In the genomic region with DNA sequence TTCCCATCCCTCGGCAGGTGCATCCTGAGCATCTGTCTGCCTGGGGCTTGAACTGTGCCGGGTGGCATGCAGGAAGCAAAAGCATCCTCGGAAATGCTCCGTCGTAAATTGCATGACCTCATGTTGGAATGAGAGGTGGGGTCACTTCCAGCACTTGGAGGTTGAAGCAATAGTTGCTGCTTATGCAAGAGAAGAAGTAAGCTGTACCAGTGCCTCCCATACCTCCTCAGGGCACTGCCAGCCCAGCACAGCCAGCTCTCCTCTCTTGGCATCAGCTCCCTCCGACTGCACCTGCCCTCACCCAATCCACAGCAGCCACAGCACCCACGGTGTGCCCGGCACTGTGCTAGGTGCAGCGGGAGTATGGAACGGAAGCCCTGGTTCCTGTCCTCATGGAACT, we compare ENCODE assay signal across 22 cellular contexts. TPM values are rescaled to one million over a fixed set of nuclear protein-coding genes. Genes with fewer than 3 reads are reported as not detected.
DNase-seq lines count a peak whose midpoint lies in the region; ATAC-seq, FAIRE-seq and TF ChIP-seq lines count a peak whose summit lies in the region.
"Had no signal": no experiment of that assay in that cellular context is flagged by ENCODE, and none has a peak within 500 bp of the region (broad histone marks: within the 10 kb centered on the region; RNA-seq: fewer than 3 reads in every experiment).

No MANE protein-coding gene starts in this region.

- H3K4me1 Mint-ChIP-seq in WTC11 = peaks cover 34% of the 10 kb centered on the region
- H3K4me1 Mint-ChIP-seq: brain, immature natural killer cell had no signal

- H3K27ac Mint-ChIP-seq in WTC11 = peak overlapping the region; percentile 19; the same call in 1 of the 2 replicates
- H3K27ac Mint-ChIP-seq: activated CD8-positive, alpha-beta T cell treated with anti-CD3 and anti-CD28 coated beads, Interleukin-2, amount 10 ng/mL, durations not matched to agents 7 days and 5 days; activated naive CD8-positive, alpha-beta T cell; brain; dendritic cell treated with granulocyte-macrophage colony-stimulating factor and Interleukin-4, amounts not matched to agents 40 ng/mL and 50 ng/mL, for 4 days; immature natural killer cell; naive thymus-derived CD4-positive, alpha-beta T cell; T-helper 1 cell treated with Interleukin-12 subunit alpha and Interleukin-12 subunit beta and Interleukin-4 antibody, amounts not matched to agents 30 μg/mL and 1 μg/mL, for 36 hours had no signal

- H3K36me3 ChIP-seq in MG63 = peaks cover 7% of the 10 kb centered on the region

- no peaks in the 10 kb centered on the region for H3K27me3 Mint-ChIP-seq in WTC11 (ENCODE audit: low read depth)
- H3K27me3 Mint-ChIP-seq: brain had no signal

- H3K4me3 ChIP-seq in MG63 = no peak overlapping the region

- no peak overlapping the region for H3K4me3 Mint-ChIP-seq in WTC11
- H3K4me3 Mint-ChIP-seq: activated CD8-positive, alpha-beta T cell treated with anti-CD3 and anti-CD28 coated beads, Interleukin-2, amount 10 ng/mL, durations not matched to agents 7 days and 5 days; activated naive CD8-positive, alpha-beta T cell; brain; dendritic cell treated with granulocyte-macrophage colony-stimulating factor and Interleukin-4, amounts not matched to agents 40 ng/mL and 50 ng/mL, for 4 days; immature natural killer cell; naive thymus-derived CD4-positive, alpha-beta T cell; T-helper 1 cell treated with Interleukin-12 subunit alpha and Interleukin-12 subunit beta and Interleukin-4 antibody, amounts not matched to agents 30 μg/mL and 1 μg/mL, for 36 hours had no signal

- H3K27me3 ChIP-seq in MG63 = no peaks in the 10 kb centered on the region

- no peak for TF ChIP-seq CTCF in WTC11 (IDR thresholded peaks at IDR 0.05)

- H3K9me3 Mint-ChIP-seq in WTC11 = no peaks in the 10 kb centered on the region
- H3K9me3 Mint-ChIP-seq: brain; dendritic cell treated with granulocyte-macrophage colony-stimulating factor and Interleukin-4, amounts not matched to agents 40 ng/mL and 50 ng/mL, for 4 days; immature natural killer cell; T-helper 1 cell treated with Interleukin-12 subunit alpha and Interleukin-12 subunit beta and Interleukin-4 antibody, amounts not matched to agents 30 μg/mL and 1 μg/mL, for 36 hours had no signal

- no peak for ATAC-seq in WTC11
- ATAC-seq: activated CD8-positive, alpha-beta T cell treated with anti-CD3 and anti-CD28 coated beads, Interleukin-2, amount 10 ng/mL, durations not matched to agents 7 days and 5 days; naive thymus-derived CD4-positive, alpha-beta T cell had no signal

- DNase-seq in NCI-H748 (lab: John Stamatoyannopoulos, UW; ENCODE audit: unreplicated experiment) = peak; percentile 31
- DNase-seq in NCI-H748 treated with DMSO at 0.1 percent for 48 hours (lab: John Stamatoyannopoulos, UW) = no peak
- DNase-seq in WTC11 (ENCODE audit: low spot score) = no peak
- DNase-seq in islet precursor cell = peak; percentile 76
- no peak for DNase-seq in urothelium cell line (ENCODE audit: low spot score)
- no peak for DNase-seq in activated CD8-positive, alpha-beta memory T cell treated with anti-CD3 and anti-CD28 coated beads for 24 hours
- no peak for DNase-seq in MG63
- DNase-seq in NCI-H2081 (lab: John Stamatoyannopoulos, UW) = no peak
- DNase-seq: activated CD4-positive, CD25-positive, alpha-beta regulatory T cell; activated CD8-positive, alpha-beta T cell treated with anti-CD3 and anti-CD28 coated beads, Interleukin-2, amount 10 ng/mL, durations not matched to agents 7 days and 5 days; activated T-cell treated with anti-CD3 and anti-CD28 coated beads, Interleukin-2, amount 50 U/mL, for 48 hours; immature natural killer cell; naive thymus-derived CD4-positive, alpha-beta T cell; NCI-H446 treated with DMSO at 0.1 percent for 48 hours; posterior cingulate gyrus; SHP77 treated with DMSO at 0.1 percent for 48 hours had no signal

- no peaks in the 10 kb centered on the region for H3K9me3 ChIP-seq in MG63

- FAIRE-seq in urothelium cell line (lab: Jason Lieb, UNC) = peak; percentile 44
- FAIRE-seq: GM12892 had no signal

- H3K36me3 Mint-ChIP-seq in WTC11 = peaks cover 44% of the 10 kb centered on the region
- H3K36me3 Mint-ChIP-seq: activated naive CD8-positive, alpha-beta T cell; immature natural killer cell; naive thymus-derived CD4-positive, alpha-beta T cell had no signal

- POLR2A ChIA-PET in WTC11 (lab: Charles Lee) = no interaction called here

- CTCF ChIA-PET in WTC11 (lab: Charles Lee) = no interaction called here

TF ChIP-seq in WTC11, 78 proteins besides CTCF, POLR2A, EP300 and RAD21:
- no peak for TF ChIP-seq NR3C1 (CRISPR knock-in tag; conservative IDR thresholded peaks at IDR 0.05; ENCODE audit: low read depth)
- no peak for TF ChIP-seq RORB (CRISPR knock-in tag; IDR thresholded peaks at IDR 0.05)
- TF ChIP-seq ZNF317 (CRISPR knock-in tag; IDR thresholded peaks at IDR 0.05; ENCODE audit: borderline replicate concordance, low read depth) = no peak
- TF ChIP-seq, protein P1, sequence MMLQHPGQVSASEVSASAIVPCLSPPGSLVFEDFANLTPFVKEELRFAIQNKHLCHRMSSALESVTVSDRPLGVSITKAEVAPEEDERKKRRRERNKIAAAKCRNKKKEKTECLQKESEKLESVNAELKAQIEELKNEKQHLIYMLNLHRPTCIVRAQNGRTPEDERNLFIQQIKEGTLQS (CRISPR knock-in tag; conservative IDR thresholded peaks at IDR 0.05) = 0 out of 2 replicates have a peak, but pooled peaks have one; percentile 43

RNA-seq across cellular contexts. Expression of a gene that starts 11.5 kb away (rescaled TPM):
- total RNA-seq in WTC11 (2021) = 75.8 to 96.8 TPM (median 78.2 TPM) in 3 replicates
- 3.3 and 30.8 TPM in 2 replicates for total RNA-seq in MG63 (2014; rRNA removed; shearing (Covaris generic); ENCODE audit: low replicate concordance)
- total RNA-seq: OCI-LY7 had no signal

Comparison
In these comparisons a context has a peak if more than half of its experiments do, and no peak if none do; other contexts are left out.
1. DNase-seq: peak in NCI-H748 (single experiment) and islet precursor cell (single experiment); none in NCI-H748 treated with DMSO at 0.1 percent for 48 hours (single experiment), WTC11 (single experiment), urothelium cell line (single experiment), activated CD8-positive, alpha-beta memory T cell treated with anti-CD3 and anti-CD28 coated beads for 24 hours (single experiment), MG63 (single experiment) and NCI-H2081 (0 of 2).